17 cellular contexts compared by ENCODE assay signal in genomic region chr3:189404797-189405484, GRCh38.
A peak's percentile ranks its signal among the peaks of the same experiment; 100 is the strongest.
DNase-seq lines count a peak whose midpoint lies in the region; ATAC-seq and TF ChIP-seq lines count a peak whose summit lies in the region.
"Had no signal": no experiment of that assay in that cellular context is flagged by ENCODE, and none has a peak within 500 bp of the region (broad histone marks: within the 10 kb centered on the region; RNA-seq: fewer than 3 reads in every experiment).

No MANE protein-coding gene starts in this region.

- DNase-seq in GM10248 (ENCODE audit: extremely low spot score) (peak; percentile 12), RKO (ENCODE audit: low spot score) (no peak), SK-N-SH (no peak), NCI-H2081 (lab: John Stamatoyannopoulos, UW) (no peak), COLO668 (lab: John Stamatoyannopoulos, UW; ENCODE audit: unreplicated experiment) (no peak)
- DNase-seq: activated CD4-positive, alpha-beta T cell treated with anti-CD3 and anti-CD28 coated beads, Interleukin-2, amount 50 U/mL, for 1 hour; IMR-90; left ventricle myocardium inferior; mucosa of descending colon; NCI-H1436 treated with DMSO at 0.1 percent for 48 hours; SHP77 treated with DMSO at 0.1 percent for 48 hours had no signal

- no peaks in the 10 kb centered on the region for H3K27me3 ChIP-seq in SK-N-SH (ENCODE audit: insufficient read depth)
- H3K27me3 ChIP-seq: suprapubic skin had no signal

- no peak overlapping the region for H3K4me2 ChIP-seq in SK-N-SH

- no peaks in the 10 kb centered on the region for H3K79me2 ChIP-seq in SK-N-SH (ENCODE audit: insufficient read depth)

- H3K4me1 ChIP-seq in SK-N-SH (ENCODE audit: control insufficient read depth in 1 of 2, insufficient read depth in 2 of 2, low read depth in 1 of 2, low read length in 1 of 2), result no peaks in the 10 kb centered on the region
- H3K4me1 ChIP-seq: left ventricle myocardium inferior, suprapubic skin had no signal

- H3K4me3 ChIP-seq in SK-N-SH (ENCODE audit: low read depth in 2 of 2, low read length in 1 of 2), result no peak overlapping the region
- H3K4me3 ChIP-seq: left ventricle myocardium inferior, mucosa of descending colon, suprapubic skin had no signal

- H4K20me1 ChIP-seq in SK-N-SH (ENCODE audit: insufficient read depth), result no peaks in the 10 kb centered on the region

- no peak overlapping the region for H3K9ac ChIP-seq in SK-N-SH

- no peak for TF ChIP-seq EP300 in SK-N-SH (IDR thresholded peaks at IDR 0.05; ENCODE audit: borderline replicate concordance in 1 of 2, low read depth in 1 of 2, low read length in 1 of 2)

- H3K9me2 ChIP-seq in SK-N-SH, result no peaks in the 10 kb centered on the region

- no peak overlapping the region for H3K27ac ChIP-seq in SK-N-SH (ENCODE audit: low read depth in 2 of 2, low read length in 1 of 2)
- H3K27ac ChIP-seq: C4-2B, left ventricle myocardium inferior, suprapubic skin had no signal

- H3K36me3 ChIP-seq in SK-N-SH (replicated peaks in 1 of 2; ENCODE audit: control insufficient read depth in 1 of 2, insufficient read depth in 2 of 2, low read length in 1 of 2), result no peaks in the 10 kb centered on the region
- H3K36me3 ChIP-seq: left ventricle myocardium inferior, suprapubic skin had no signal

- CTCF ChIA-PET in GM10248 (lab: Yijun Ruan, JAX) (interaction anchor here (1.0 kb wide), 1 partner anchor 226 kb away, joined by 3 read pairs; the partner anchor contains the start of gene TP63), SK-N-SH (lab: Yijun Ruan, JAX) (no interaction called here)

- no peak overlapping the region for H2AFZ ChIP-seq in SK-N-SH (ENCODE audit: low read depth)

- no peaks in the 10 kb centered on the region for H3F3A ChIP-seq in SK-N-SH (replicated peaks; ENCODE audit: insufficient read depth)

- H3K9me3 ChIP-seq in SK-N-SH, result no peaks in the 10 kb centered on the region
- H3K9me3 ChIP-seq: left ventricle myocardium inferior, mucosa of descending colon, suprapubic skin had no signal

- no peak for TF ChIP-seq CTCF in GM10248 (IDR thresholded peaks at IDR 0.05; ENCODE audit: control extremely low read depth, extremely low read depth, low read depth, missing control alignments)
- TF ChIP-seq CTCF in SK-N-SH (IDR thresholded peaks at IDR 0.05), result no peak

- POLR2A ChIA-PET in GM10248 (lab: Yijun Ruan, JAX), result no interaction called here
- POLR2A ChIA-PET in SK-N-SH (lab: Yijun Ruan, JAX), result no interaction called here

- ATAC-seq in GM18511 (IDR thresholded peaks at IDR 0.05; ENCODE audit: unreplicated experiment) (peak; percentile 72), GM21717 (IDR thresholded peaks at IDR 0.05; ENCODE audit: unreplicated experiment) (peak; percentile 64), HG03565 (IDR thresholded peaks at IDR 0.05; ENCODE audit: unreplicated experiment) (peak; percentile 41)
- ATAC-seq: activated naive CD4-positive, alpha-beta T cell treated with anti-CD3 and anti-CD28 coated beads, Interleukin-2, amount 50 U/mL, for 72 hours; mucosa of descending colon had no signal

- WGBS in SK-N-SH (ENCODE audit: low lambda C conversion rate), result 13% methylated on average over 3 of the region's 3 CpGs

- TF ChIP-seq RAD21 in SK-N-SH (IDR thresholded peaks at IDR 0.05; ENCODE audit: low read length), result no peak

TF ChIP-seq in SK-N-SH, 30 proteins besides CTCF, POLR2A, EP300 and RAD21:
- TF ChIP-seq TCF12 (IDR thresholded peaks at IDR 0.05), result no peak
- no peak for TF ChIP-seq FOXJ3 (CRISPR knock-in tag; IDR thresholded peaks at IDR 0.05)
- no peak for TF ChIP-seq FOXM1 (IDR thresholded peaks at IDR 0.05; ENCODE audit: low read depth)
- no peak for TF ChIP-seq TEAD4 (IDR thresholded peaks at IDR 0.05; ENCODE audit: borderline replicate concordance, insufficient read depth)
- TF ChIP-seq GABPA (IDR thresholded peaks at IDR 0.05; ENCODE audit: low read depth), result no peak
- TF ChIP-seq GATA2 (CRISPR knock-in tag; IDR thresholded peaks at IDR 0.05), result no peak
- no peak for TF ChIP-seq CHD2 (IDR thresholded peaks at IDR 0.05; ENCODE audit: low read length, partially characterized antibody)
- no peak for TF ChIP-seq SMC3 (IDR thresholded peaks at IDR 0.05; ENCODE audit: low read depth, low read length)
- TF ChIP-seq TAF1 (IDR thresholded peaks at IDR 0.05; ENCODE audit: borderline replicate concordance, low read depth, low read length), result no peak
- TF ChIP-seq YY1 (IDR thresholded peaks at IDR 0.05; ENCODE audit: low read depth), result no peak
- TF ChIP-seq, protein P1, sequence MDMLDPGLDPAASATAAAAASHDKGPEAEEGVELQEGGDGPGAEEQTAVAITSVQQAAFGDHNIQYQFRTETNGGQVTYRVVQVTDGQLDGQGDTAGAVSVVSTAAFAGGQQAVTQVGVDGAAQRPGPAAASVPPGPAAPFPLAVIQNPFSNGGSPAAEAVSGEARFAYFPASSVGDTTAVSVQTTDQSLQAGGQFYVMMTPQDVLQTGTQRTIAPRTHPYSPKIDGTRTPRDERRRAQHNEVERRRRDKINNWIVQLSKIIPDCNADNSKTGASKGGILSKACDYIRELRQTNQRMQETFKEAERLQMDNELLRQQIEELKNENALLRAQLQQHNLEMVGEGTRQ (IDR thresholded peaks at IDR 0.05; ENCODE audit: borderline replicate concordance, low read depth, low read length), result no peak
